In genomic region chr15:100651253-100651652, GRCh38 we compare ENCODE assay signal across 26 cellular contexts. TPM values are rescaled to one million over a fixed set of nuclear protein-coding genes. Genes with fewer than 3 reads are reported as not detected.
DNase-seq lines count a peak whose midpoint lies in the region; ATAC-seq and TF ChIP-seq lines count a peak whose summit lies in the region.
"Had no signal": no experiment of that assay in that cellular context is flagged by ENCODE, and none has a peak within 500 bp of the region (broad histone marks: within the 10 kb centered on the region; RNA-seq: fewer than 3 reads in every experiment).

No MANE protein-coding gene starts in this region.

- TF ChIP-seq CTCF in fibroblast of pulmonary artery (IDR thresholded peaks at IDR 0.05; ENCODE audit: low read length, missing control alignments) = peak; percentile 4
- TF ChIP-seq CTCF in vagina (IDR thresholded peaks at IDR 0.05) = no peak

- H3K27ac ChIP-seq in vagina = no peak overlapping the region
- no peak overlapping the region for H3K27ac ChIP-seq in caudate nucleus (ENCODE audit: low read depth, low read length)
- H3K27ac ChIP-seq: dorsolateral prefrontal cortex, left lung, SJSA1, skin epidermis, WERI-Rb-1 had no signal

- no peaks in the 10 kb centered on the region for H3K36me3 ChIP-seq in vagina
- H3K36me3 ChIP-seq: SJSA1, WERI-Rb-1 had no signal

- H3K4me3 ChIP-seq in fibroblast of pulmonary artery (replicated peaks; ENCODE audit: low read depth, low read length) (no peak overlapping the region), vagina (no peak overlapping the region)
- H3K4me3 ChIP-seq: dorsolateral prefrontal cortex, left lung, SJSA1, skin epidermis had no signal

- H3K9me3 ChIP-seq in vagina = no peaks in the 10 kb centered on the region
- H3K9me3 ChIP-seq: left lung had no signal

- H3K4me1 ChIP-seq in vagina = no peaks in the 10 kb centered on the region
- H3K4me1 ChIP-seq: left lung, SJSA1 had no signal

- DNase-seq in AG08396 (ENCODE audit: low spot score) (peak; percentile 33), GM04503 (ENCODE audit: low read depth) (peak; percentile 25), RKO (ENCODE audit: low spot score) (peak; percentile 37), fibroblast of pulmonary artery (ENCODE audit: low read depth) (peak; percentile 26), vagina (ENCODE audit: extremely low spot score in 2 of 2) (no peak), caudate nucleus (lab: John Stamatoyannopoulos, UW) (no peak)
- DNase-seq: activated CD4-positive, alpha-beta T cell treated with anti-CD3 and anti-CD28 coated beads, Interleukin-2, amount 50 U/mL, for 1 hour; AML-193; COR-L47; dorsolateral prefrontal cortex; H7; left lung; midbrain; NCI-H1092; NCI-H2029; NCI-H345; OCI-M1; stimulated activated CD4-positive, alpha-beta T cell treated with anti-CD3 and anti-CD28 coated beads, Interleukin-2, amount 100 ng/mL, for 24 hours; stimulated activated naive CD4-positive, alpha-beta T cell treated with Interleukin-2 at 50 U/mL for 16 hours; T-helper 17 cell; WERI-Rb-1 had no signal

- intact Hi-C loops in vagina (cut with DNase I) = no loop called here

- no peaks in the 10 kb centered on the region for H3K27me3 ChIP-seq in vagina
- H3K27me3 ChIP-seq: dorsolateral prefrontal cortex, left lung, SJSA1 had no signal

- TF ChIP-seq POLR2A in vagina (IDR thresholded peaks at IDR 0.05) = no peak

- ATAC-seq in GM21360 (IDR thresholded peaks at IDR 0.05; ENCODE audit: unreplicated experiment) (no peak), GM19328 (IDR thresholded peaks at IDR 0.05; ENCODE audit: unreplicated experiment) (no peak)
- ATAC-seq: activated T-helper 17 cell treated with anti-CD3 and anti-CD28 coated beads, Interleukin-2, amount 50 U/mL, for 72 hours; left lung; T-helper 17 cell had no signal

RNA-seq across cellular contexts. Expression of gene ASB7, which starts 48.9 kb away (rescaled TPM):
- 17.9 TPM for total RNA-seq in vagina

RNA-seq across cellular contexts. Expression of gene LINS1, which starts 49.3 kb away (rescaled TPM):
- 14.5 TPM for total RNA-seq in vagina

Comparison
In these comparisons a context has a peak if more than half of its experiments do, and no peak if none do; other contexts are left out.
1. DNase-seq: peak in AG08396 (single experiment), GM04503 (single experiment), RKO (single experiment) and fibroblast of pulmonary artery (single experiment); none in vagina (0 of 2) and caudate nucleus (0 of 61).